20 cellular contexts compared by ENCODE assay signal in genomic region chr21:46161800-46162592, GRCh38. TPM values are rescaled to one million over a fixed set of nuclear protein-coding genes. Genes with fewer than 3 reads are reported as not detected.
DNase-seq lines count a peak whose midpoint lies in the region; ATAC-seq and TF ChIP-seq lines count a peak whose summit lies in the region.
"Had no signal": no experiment of that assay in that cellular context is flagged by ENCODE, and none has a peak within 500 bp of the region (broad histone marks: within the 10 kb centered on the region; RNA-seq: fewer than 3 reads in every experiment).

No MANE protein-coding gene starts in this region.

- no peak overlapping the region for H3K4me3 Mint-ChIP-seq in activated T-cell treated with anti-CD3 and anti-CD28 coated beads, Interleukin-2, amount 50 U/mL, for 24 hours
- H3K4me3 Mint-ChIP-seq in activated T-cell treated with anti-CD3 and anti-CD28 coated beads, Interleukin-2, amount 50 U/mL, for 72 hours = no peak overlapping the region
- H3K4me3 Mint-ChIP-seq: stimulated activated effector memory CD8-positive, alpha-beta T cell treated with anti-CD3 and anti-CD28 coated beads, Interleukin-12 subunit alpha, Interleukin-12 subunit beta, amount 100 ng/mL, for 72 hours had no signal

- H3K79me2 ChIP-seq in hepatocyte (no peaks in the 10 kb centered on the region), smooth muscle cell (ENCODE audit: low read depth) (no peaks in the 10 kb centered on the region)

- no peak overlapping the region for H3K27ac ChIP-seq in Peyer's patch
- H3K27ac ChIP-seq in hepatocyte = no peak overlapping the region
- H3K27ac ChIP-seq in smooth muscle cell (ENCODE audit: low read depth) = no peak overlapping the region
- H3K27ac ChIP-seq: transverse colon had no signal

- H3K4me2 ChIP-seq in hepatocyte (no peak overlapping the region), smooth muscle cell (no peak overlapping the region)

- TF ChIP-seq CTCF in Peyer's patch (IDR thresholded peaks at IDR 0.05) = no peak
- TF ChIP-seq CTCF in hepatocyte (IDR thresholded peaks at IDR 0.05; ENCODE audit: poor library complexity) = no peak
- TF ChIP-seq CTCF in smooth muscle cell (IDR thresholded peaks at IDR 0.05; ENCODE audit: borderline replicate concordance, insufficient read depth, poor library complexity, severe bottlenecking) = no peak

- DNase-seq in activated T-cell treated with anti-CD3 and anti-CD28 coated beads, Interleukin-2, amount 50 U/mL, for 24 hours = peak; percentile 26
- no peak for DNase-seq in activated T-cell treated with anti-CD3 and anti-CD28 coated beads, Interleukin-2, amount 50 U/mL, for 72 hours
- DNase-seq in Peyer's patch (peak in 2 of 3 donors; percentile 19 to 28), hepatocyte (ENCODE audit: low spot score) (peak; percentile 2), germinal center (ENCODE audit: low spot score) (no peak), GM19240 (ENCODE audit: insufficient read length, low spot score) (no peak), smooth muscle cell (lab: John Stamatoyannopoulos, UW; ENCODE audit: unreplicated experiment) (no peak)
- peak; percentile 18 for DNase-seq in stimulated activated CD8-positive, alpha-beta memory T cell treated with anti-CD3 and anti-CD28 coated beads, Interleukin-4, amount 100 ng/mL, for 48 hours
- DNase-seq: activated gamma-delta T cell treated with Interleukin-2 at 50 U/mL for 16 hours; anterior cingulate cortex; GOT3; mammary epithelial cell; NCI-H1694 treated with DMSO at 0.1 percent for 48 hours; stimulated activated CD4-positive, alpha-beta T cell treated with anti-CD3 and anti-CD28 coated beads, Interleukin-12 subunit alpha, Interleukin-12 subunit beta, amount 100 ng/mL, for 4 hours had no signal

- H3K27me3 ChIP-seq in Peyer's patch (peaks cover 0 to 3% of the 10 kb centered on the region in 2 donors), hepatocyte (no peaks in the 10 kb centered on the region), smooth muscle cell (ENCODE audit: low read depth) (no peaks in the 10 kb centered on the region)

- H3K4me3 ChIP-seq in Peyer's patch = peak overlapping the region in 1 of 4 donors; percentile 16
- H3K4me3 ChIP-seq in hepatocyte = no peak overlapping the region
- H3K4me3 ChIP-seq in smooth muscle cell = no peak overlapping the region

- H3K36me3 ChIP-seq in Peyer's patch (no peaks in the 10 kb centered on the region), hepatocyte (replicated peaks; ENCODE audit: insufficient read depth, low read depth) (no peaks in the 10 kb centered on the region), smooth muscle cell (ENCODE audit: low read depth) (no peaks in the 10 kb centered on the region)
- H3K36me3 ChIP-seq: transverse colon had no signal

- no peak overlapping the region for H3K9ac ChIP-seq in smooth muscle cell (ENCODE audit: low read depth)

- no peaks in the 10 kb centered on the region for H3K4me1 Mint-ChIP-seq in activated T-cell treated with anti-CD3 and anti-CD28 coated beads, Interleukin-2, amount 50 U/mL, for 24 hours (ENCODE audit: low read depth)
- no peaks in the 10 kb centered on the region for H3K4me1 Mint-ChIP-seq in activated T-cell treated with anti-CD3 and anti-CD28 coated beads, Interleukin-2, amount 50 U/mL, for 72 hours (ENCODE audit: low read depth)
- H3K4me1 Mint-ChIP-seq: CD14-positive monocyte; stimulated activated effector memory CD8-positive, alpha-beta T cell treated with anti-CD3 and anti-CD28 coated beads, Interleukin-12 subunit alpha, Interleukin-12 subunit beta, amount 100 ng/mL, for 72 hours had no signal

- H2AFZ ChIP-seq in hepatocyte (no peak overlapping the region), smooth muscle cell (ENCODE audit: low read depth) (no peak overlapping the region)

- H3F3A ChIP-seq in smooth muscle cell (ENCODE audit: low read depth) = no peaks in the 10 kb centered on the region

- WGBS in hepatocyte (ENCODE audit: low lambda C conversion rate, missing lambda C conversion rate) = 97% methylated on average over 37 of the region's 56 CpGs
- WGBS in smooth muscle cell (ENCODE audit: low lambda C conversion rate) = 95% methylated on average over 52 of the region's 56 CpGs

- no peak for TF ChIP-seq POLR2A in Peyer's patch (IDR thresholded peaks at IDR 0.05)

- no peak overlapping the region for H3K27ac Mint-ChIP-seq in activated T-cell treated with anti-CD3 and anti-CD28 coated beads, Interleukin-2, amount 50 U/mL, for 24 hours
- H3K27ac Mint-ChIP-seq in activated T-cell treated with anti-CD3 and anti-CD28 coated beads, Interleukin-2, amount 50 U/mL, for 72 hours = no peak overlapping the region
- H3K27ac Mint-ChIP-seq: CD14-positive monocyte; stimulated activated effector memory CD8-positive, alpha-beta T cell treated with anti-CD3 and anti-CD28 coated beads, Interleukin-12 subunit alpha, Interleukin-12 subunit beta, amount 100 ng/mL, for 72 hours had no signal

- no peaks in the 10 kb centered on the region for H3K9me3 Mint-ChIP-seq in activated T-cell treated with anti-CD3 and anti-CD28 coated beads, Interleukin-2, amount 50 U/mL, for 24 hours
- no peaks in the 10 kb centered on the region for H3K9me3 Mint-ChIP-seq in activated T-cell treated with anti-CD3 and anti-CD28 coated beads, Interleukin-2, amount 50 U/mL, for 72 hours
- H3K9me3 Mint-ChIP-seq: stimulated activated effector memory CD8-positive, alpha-beta T cell treated with anti-CD3 and anti-CD28 coated beads, Interleukin-12 subunit alpha, Interleukin-12 subunit beta, amount 100 ng/mL, for 72 hours had no signal

- no peaks in the 10 kb centered on the region for H4K20me1 ChIP-seq in hepatocyte (ENCODE audit: insufficient read depth, poor library complexity, severe bottlenecking)
- H4K20me1 ChIP-seq in smooth muscle cell (ENCODE audit: low read depth) = no peaks in the 10 kb centered on the region

- H3K9me3 ChIP-seq in Peyer's patch = no peaks in the 10 kb centered on the region
- no peaks in the 10 kb centered on the region for H3K9me3 ChIP-seq in hepatocyte (ENCODE audit: low read depth)
- H3K9me3 ChIP-seq in smooth muscle cell (replicated peaks; ENCODE audit: low read depth) = no peaks in the 10 kb centered on the region
- H3K9me3 ChIP-seq: transverse colon had no signal

- H3K36me3 Mint-ChIP-seq in activated T-cell treated with anti-CD3 and anti-CD28 coated beads, Interleukin-2, amount 50 U/mL, for 24 hours (ENCODE audit: low read depth) = no peaks in the 10 kb centered on the region
- H3K36me3 Mint-ChIP-seq in activated T-cell treated with anti-CD3 and anti-CD28 coated beads, Interleukin-2, amount 50 U/mL, for 72 hours (ENCODE audit: insufficient read depth in 2 of 2) = no peaks in the 10 kb centered on the region
- H3K36me3 Mint-ChIP-seq: stimulated activated effector memory CD8-positive, alpha-beta T cell treated with anti-CD3 and anti-CD28 coated beads, Interleukin-12 subunit alpha, Interleukin-12 subunit beta, amount 100 ng/mL, for 72 hours had no signal

- peaks cover 0 to 8% (median 0%) of the 10 kb centered on the region in 4 donors for H3K4me1 ChIP-seq in Peyer's patch
- no peaks in the 10 kb centered on the region for H3K4me1 ChIP-seq in hepatocyte (ENCODE audit: insufficient read depth)
- no peaks in the 10 kb centered on the region for H3K4me1 ChIP-seq in smooth muscle cell (ENCODE audit: low read depth)

- ATAC-seq in activated T-cell treated with anti-CD3 and anti-CD28 coated beads, Interleukin-2, amount 50 U/mL, for 72 hours (replicated peaks in 1 of 2) = no peak
- ATAC-seq: stimulated activated effector memory CD8-positive, alpha-beta T cell treated with anti-CD3 and anti-CD28 coated beads, Interleukin-12 subunit alpha, Interleukin-12 subunit beta, amount 100 ng/mL, for 72 hours had no signal

- H3K9me2 ChIP-seq in hepatocyte (replicated peaks; ENCODE audit: insufficient read depth) = no peaks in the 10 kb centered on the region

- H3K27me3 Mint-ChIP-seq in activated T-cell treated with anti-CD3 and anti-CD28 coated beads, Interleukin-2, amount 50 U/mL, for 24 hours = no peaks in the 10 kb centered on the region
- H3K27me3 Mint-ChIP-seq in activated T-cell treated with anti-CD3 and anti-CD28 coated beads, Interleukin-2, amount 50 U/mL, for 72 hours (ENCODE audit: low read depth) = peaks cover 13% of the 10 kb centered on the region

RNA-seq across cellular contexts. Expression of gene FTCD, which starts 6.6 kb away (rescaled TPM):
- total RNA-seq in activated T-cell treated with anti-CD3 and anti-CD28 coated beads, Interleukin-2, amount 50 U/mL, for 72 hours = under 1 TPM; 0.74 to 1.00 TPM
- total RNA-seq in Peyer's patch (1 to 10 TPM in 1 of 4 donors, under 1 TPM in 1, not detected in 2; 0.67 to 1.0 TPM), hepatocyte (25.8 and 27.5 TPM in 2 replicates), smooth muscle cell (1.3 and 4.1 TPM in 2 replicates)
- polyA plus RNA-seq in hepatocyte (60.9 and 76.8 TPM in 2 replicates), smooth muscle cell (15.2 and 18.0 TPM in 2 replicates)
- total RNA-seq: M059J; pulmonary artery endothelial cell; T-helper 1 cell treated with Interleukin-12 subunit alpha and Interleukin-12 subunit beta and Interleukin-4 antibody, amounts not matched to agents 30 ng/mL and 1 ng/mL, for 36 hours; transverse colon had no signal
- polyA plus RNA-seq: CD14-positive monocyte, mammary epithelial cell had no signal

RNA-seq across cellular contexts. Expression of gene SPATC1L, which starts 22.3 kb away (rescaled TPM):
- 10 to 100 TPM in 1 of 2 donors, 1 to 10 TPM in 1; 2.6 to 12.9 TPM for total RNA-seq in activated T-cell treated with anti-CD3 and anti-CD28 coated beads, Interleukin-2, amount 50 U/mL, for 72 hours
- total RNA-seq in Peyer's patch (10 to 100 TPM in 1 of 4 donors, 1 to 10 TPM in 3; 1.1 to 13.2 (median 2.6) TPM), hepatocyte (8.3 and 10.1 TPM in 2 replicates), smooth muscle cell (6.4 and 10.5 TPM in 2 replicates)
- polyA plus RNA-seq in hepatocyte (24.2 and 29.9 TPM in 2 replicates), smooth muscle cell (36.5 and 40.2 TPM in 2 replicates)

Comparison
In these comparisons a context has a peak if more than half of its experiments do, and no peak if none do; other contexts are left out.
1. DNase-seq: peak in activated T-cell treated with anti-CD3 and anti-CD28 coated beads, Interleukin-2, amount 50 U/mL, for 24 hours (single experiment), Peyer's patch (2 of 3), hepatocyte (single experiment) and stimulated activated CD8-positive, alpha-beta memory T cell treated with anti-CD3 and anti-CD28 coated beads, Interleukin-4, amount 100 ng/mL, for 48 hours (single experiment); none in activated T-cell treated with anti-CD3 and anti-CD28 coated beads, Interleukin-2, amount 50 U/mL, for 72 hours (0 of 2), germinal center (single experiment), GM19240 (single experiment) and smooth muscle cell (single experiment).